In the genomic region with DNA sequence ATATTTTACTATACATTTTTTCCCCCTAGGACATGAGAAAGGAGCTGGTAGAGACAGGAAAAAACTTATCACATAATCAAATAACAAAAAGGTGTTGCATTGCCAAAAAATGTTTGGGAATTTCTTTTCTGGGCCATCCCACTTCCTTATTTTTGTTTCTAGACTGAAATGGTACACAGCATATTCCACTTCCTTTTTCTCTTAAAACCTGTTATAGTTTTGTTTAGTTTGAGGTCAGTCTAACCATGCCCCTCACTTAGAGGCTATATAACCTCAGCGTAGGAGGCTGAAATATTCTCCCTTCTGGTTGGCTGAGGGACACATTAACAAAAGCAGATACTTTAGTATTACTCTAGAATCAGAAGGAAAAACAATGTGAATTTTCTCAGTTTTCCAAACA, we compare ENCODE assay signal across 19 cellular contexts.
DNase-seq lines count a peak whose midpoint lies in the region; ATAC-seq lines count a peak whose summit lies in the region.
"Had no signal": no experiment of that assay in that cellular context is flagged by ENCODE, and none has a peak within 500 bp of the region (broad histone marks: within the 10 kb centered on the region; RNA-seq: fewer than 3 reads in every experiment).

No MANE protein-coding gene starts in this region.

- peak; percentile 1 for DNase-seq in GDM1 (lab: John Stamatoyannopoulos, UW)
- peak; percentile 84 for DNase-seq in MV-4-11 (lab: John Stamatoyannopoulos, UW)
- DNase-seq in amygdala (lab: John Stamatoyannopoulos, UW) = no peak
- DNase-seq in foreskin melanocyte = no peak
- no peak for DNase-seq in DMS153 (lab: John Stamatoyannopoulos, UW)
- no peak for DNase-seq in NCI-H524 treated with DMSO at 0.1 percent for 48 hours (lab: John Stamatoyannopoulos, UW)
- DNase-seq: activated CD4-positive, alpha-beta T cell treated with anti-CD3 and anti-CD28 coated beads for 36 hours; activated naive CD8-positive, alpha-beta T cell treated with anti-CD3 and anti-CD28 coated beads, Interleukin-2, amount 50 U/mL, for 24 hours; activated T-cell treated with anti-CD3 and anti-CD28 coated beads, Interleukin-2, amount 50 U/mL, for 48 hours; CD4-positive, alpha-beta T cell; central memory CD4-positive, alpha-beta T cell; KG1; NCI-H1694; NCI-H510A; sigmoid colon; stimulated activated CD4-positive, alpha-beta T cell treated with anti-CD3 and anti-CD28 coated beads, Interleukin-4, amount 100 ng/mL, for 1 hour; trophoblast cell had no signal

- ATAC-seq in GM19043 (IDR thresholded peaks at IDR 0.05; ENCODE audit: low read depth, unreplicated experiment) = peak; percentile 61
- peak; percentile 74 for ATAC-seq in HG02981 (IDR thresholded peaks at IDR 0.05; ENCODE audit: unreplicated experiment)
- ATAC-seq: activated CD4-positive, alpha-beta T cell treated with anti-CD3 and anti-CD28 coated beads for 36 hours; activated naive CD8-positive, alpha-beta T cell treated with anti-CD3 and anti-CD28 coated beads, Interleukin-2, amount 50 U/mL, for 24 hours had no signal

Comparison
In these comparisons a context has a peak if more than half of its experiments do, and no peak if none do; other contexts are left out.
1. DNase-seq: peak in GDM1 (single experiment) and MV-4-11 (single experiment); none in amygdala (0 of 56), foreskin melanocyte (single experiment), DMS153 (single experiment) and NCI-H524 treated with DMSO at 0.1 percent for 48 hours (single experiment).